Comparison of ENCODE assay signal across 8 cellular contexts in the genomic region with DNA sequence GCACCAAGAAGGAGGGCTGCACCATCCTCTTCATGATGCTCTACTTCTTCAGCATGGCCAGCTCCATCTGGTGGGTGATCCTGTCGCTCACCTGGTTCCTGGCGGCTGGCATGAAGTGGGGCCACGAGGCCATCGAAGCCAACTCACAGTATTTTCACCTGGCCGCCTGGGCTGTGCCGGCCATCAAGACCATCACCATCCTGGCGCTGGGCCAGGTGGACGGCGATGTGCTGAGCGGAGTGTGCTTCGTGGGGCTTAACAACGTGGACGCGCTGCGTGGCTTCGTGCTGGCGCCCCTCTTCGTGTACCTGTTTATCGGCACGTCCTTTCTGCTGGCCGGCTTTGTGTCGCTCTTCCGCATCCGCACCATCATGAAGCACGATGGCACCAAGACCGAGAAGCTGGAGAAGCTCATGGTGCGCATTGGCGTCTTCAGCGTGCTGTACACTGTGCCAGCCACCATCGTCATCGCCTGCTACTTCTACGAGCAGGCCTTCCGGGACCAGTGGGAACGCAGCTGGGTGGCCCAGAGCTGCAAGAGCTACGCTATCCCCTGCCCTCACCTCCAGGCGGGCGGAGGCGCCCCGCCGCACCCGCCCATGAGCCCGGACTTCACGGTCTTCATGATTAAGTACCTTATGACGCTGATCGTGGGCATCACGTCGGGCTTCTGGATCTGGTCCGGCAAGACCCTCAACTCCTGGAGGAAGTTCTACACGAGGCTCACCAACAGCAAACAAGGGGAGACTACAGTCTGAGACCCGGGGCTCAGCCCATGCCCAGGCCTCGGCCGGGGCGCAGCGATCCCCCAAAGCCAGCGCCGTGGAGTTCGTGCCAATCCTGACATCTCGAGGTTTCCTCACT. TPM values are rescaled to one million over a fixed set of nuclear protein-coding genes. Genes with fewer than 3 reads are reported as not detected.
DNase-seq lines count a peak whose midpoint lies in the region; ATAC-seq and TF ChIP-seq lines count a peak whose summit lies in the region.

No MANE protein-coding gene starts in this region.

- ATAC-seq in GM18502 (IDR thresholded peaks at IDR 0.05; ENCODE audit: poor library complexity, unreplicated experiment) (no peak), GM19463 (IDR thresholded peaks at IDR 0.05; ENCODE audit: unreplicated experiment) (no peak)

- H3K36me3 Mint-ChIP-seq in brain: peaks cover 20% of the 10 kb centered on the region

- H3K27me3 Mint-ChIP-seq in brain: peaks cover 37% of the 10 kb centered on the region

- H3K27ac ChIP-seq in stomach smooth muscle (ENCODE audit: low read length): no peak overlapping the region

- H3K9me3 Mint-ChIP-seq in brain: peaks cover 0 to 6% (median 3%) of the 10 kb centered on the region in 5 experiments

- H3K36me3 ChIP-seq in kidney epithelial cell (ENCODE audit: control insufficient read depth, insufficient read depth, low read length): no peaks in the 10 kb centered on the region
- H3K36me3 ChIP-seq in stomach smooth muscle (ENCODE audit: control insufficient read depth in 2 of 2, insufficient read depth in 2 of 2, low read length in 2 of 2): no peaks in the 10 kb centered on the region

- H3K27me3 ChIP-seq in kidney epithelial cell (ENCODE audit: control insufficient read depth, insufficient read depth, low read length) (peaks cover 10% of the 10 kb centered on the region), stomach smooth muscle (ENCODE audit: control insufficient read depth in 1 of 2, insufficient read depth in 2 of 2, low read length in 2 of 2) (no peaks in the 10 kb centered on the region)

- H3K4me1 Mint-ChIP-seq in brain: peaks cover 47% of the 10 kb centered on the region

- peak overlapping the region; percentile 33 to 51 for H3K9ac ChIP-seq in stomach smooth muscle (ENCODE audit: low read length in 2 of 2)

- TF ChIP-seq CTCF in brain (conservative IDR thresholded peaks at IDR 0.05): no peak
- no peak for TF ChIP-seq CTCF in kidney epithelial cell (IDR thresholded peaks at IDR 0.05; ENCODE audit: insufficient read depth, low read length, poor library complexity, severe bottlenecking)

- no peaks in the 10 kb centered on the region for H3K9me3 ChIP-seq in stomach smooth muscle (ENCODE audit: control insufficient read depth in 2 of 2, low read length in 2 of 2)

- peaks cover 23% of the 10 kb centered on the region for H3K4me1 ChIP-seq in stomach smooth muscle (ENCODE audit: control insufficient read depth, insufficient read depth, low read length)

- peak overlapping the region; percentile 56 to 95 (median 90) for H3K27ac Mint-ChIP-seq in brain

- peak; percentile 32 for DNase-seq in NCI-H82 (lab: John Stamatoyannopoulos, UW)
- no peak for DNase-seq in NCI-H82 treated with DMSO at 0.1 percent for 48 hours (lab: John Stamatoyannopoulos, UW; ENCODE audit: unreplicated experiment)
- no peak for DNase-seq in kidney epithelial cell (ENCODE audit: low read depth)
- DNase-seq in AG20443 (ENCODE audit: low spot score): no peak

- peak overlapping the region; percentile 84 to 96 (median 90) for H3K4me3 Mint-ChIP-seq in brain

- H3K4me3 ChIP-seq in kidney epithelial cell (ENCODE audit: low read depth, low read length) (peak overlapping the region; percentile 68), stomach smooth muscle (ENCODE audit: low read length in 2 of 2) (peak overlapping the region; percentile 77 to 95)

RNA-seq across cellular contexts. Expression of a gene that starts 2.1 kb away (rescaled TPM):
- polyA plus RNA-seq in brain (ENCODE audit: insufficient read depth, low read depth, low replicate concordance): 14.4 TPM
- total RNA-seq in kidney epithelial cell: 8.6 and 10.1 TPM in 2 replicates
